In genomic region chrX:74422029-74422352, GRCh38 we compare ENCODE assay signal across 1 cellular context.
TF ChIP-seq lines count a peak whose summit lies in the region.

No MANE protein-coding gene starts in this region.

TF ChIP-seq in H1, 55 proteins besides CTCF, POLR2A, EP300 and RAD21 (continued from another document):
- no peak for TF ChIP-seq NANOG (IDR thresholded peaks at IDR 0.05; ENCODE audit: insufficient read depth, low read depth, low read length, poor library complexity, severe bottlenecking)
TF ChIP-seq in H1: peak in this region for 0.
